18 cellular contexts compared by ENCODE assay signal in the genomic region with DNA sequence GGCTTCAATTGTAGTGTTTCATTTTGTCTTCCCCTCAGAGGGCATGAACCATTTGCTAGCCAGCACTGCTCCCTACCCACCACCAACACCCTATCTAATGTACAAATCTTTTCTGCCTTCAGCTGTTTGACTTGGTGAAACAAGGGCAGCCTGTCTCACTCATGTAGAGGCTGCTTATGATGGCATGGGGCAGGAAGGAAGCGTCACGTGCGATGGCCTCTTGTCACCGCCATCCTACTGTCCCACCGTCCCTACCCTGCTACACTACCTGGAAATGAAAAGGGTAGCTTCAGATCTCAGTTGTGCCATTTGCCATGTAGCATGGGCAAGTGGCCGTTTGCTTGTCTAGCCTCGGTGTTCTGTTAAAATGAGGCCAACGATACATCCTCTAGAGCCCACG. TPM values are rescaled to one million over a fixed set of nuclear protein-coding genes. Genes with fewer than 3 reads are reported as not detected.
DNase-seq lines count a peak whose midpoint lies in the region; ATAC-seq and TF ChIP-seq lines count a peak whose summit lies in the region.
"Had no signal": no experiment of that assay in that cellular context is flagged by ENCODE, and none has a peak within 500 bp of the region (broad histone marks: within the 10 kb centered on the region; RNA-seq: fewer than 3 reads in every experiment).

No MANE protein-coding gene starts in this region.

- H3K27ac Mint-ChIP-seq in Caco-2 (ENCODE audit: unreplicated experiment), result peak overlapping the region; percentile 3
- peak overlapping the region in 1 of 2 donors; percentile 91 for H3K27ac Mint-ChIP-seq in effector memory CD8-positive, alpha-beta T cell
- peak overlapping the region; percentile 87 for H3K27ac Mint-ChIP-seq in nephron progenitor cell
- H3K27ac Mint-ChIP-seq in activated naive CD4-positive, alpha-beta T cell treated with anti-CD3 and anti-CD28 coated beads for 36 hours, result no peak overlapping the region
- H3K27ac Mint-ChIP-seq: activated CD4-positive, alpha-beta T cell treated with anti-CD3 and anti-CD28 coated beads, Interleukin-2, amount 10 ng/mL, durations not matched to agents 24 days and 14 days; T-helper 1 cell treated with Interleukin-12 subunit alpha and Interleukin-12 subunit beta and Interleukin-4 antibody, amounts not matched to agents 30 μg/mL and 1 μg/mL, for 36 hours had no signal

- H3K4me1 Mint-ChIP-seq in Caco-2 (ENCODE audit: low read depth, unreplicated experiment) (peaks cover 1% of the 10 kb centered on the region), nephron progenitor cell (peaks cover 69% of the 10 kb centered on the region)
- peaks cover 17 to 20% of the 10 kb centered on the region in 2 donors for H3K4me1 Mint-ChIP-seq in effector memory CD8-positive, alpha-beta T cell (ENCODE audit: low read depth in 2 of 2)
- peaks cover 14% of the 10 kb centered on the region for H3K4me1 Mint-ChIP-seq in activated naive CD4-positive, alpha-beta T cell treated with anti-CD3 and anti-CD28 coated beads for 36 hours (ENCODE audit: low read depth)

- H3K27me3 Mint-ChIP-seq in Caco-2 (ENCODE audit: insufficient read depth, unreplicated experiment) (no peaks in the 10 kb centered on the region), nephron progenitor cell (ENCODE audit: low read depth, poor library complexity) (peaks cover 10% of the 10 kb centered on the region)
- no peaks in the 10 kb centered on the region for H3K27me3 Mint-ChIP-seq in effector memory CD8-positive, alpha-beta T cell
- no peaks in the 10 kb centered on the region for H3K27me3 Mint-ChIP-seq in activated naive CD4-positive, alpha-beta T cell treated with anti-CD3 and anti-CD28 coated beads for 36 hours (ENCODE audit: low read depth)
- H3K27me3 Mint-ChIP-seq: activated CD4-positive, alpha-beta T cell treated with anti-CD3 and anti-CD28 coated beads, Interleukin-2, amount 10 ng/mL, durations not matched to agents 24 days and 14 days; activated naive CD4-positive, alpha-beta T cell treated with anti-CD3 and anti-CD28 coated beads, Interleukin-2, amount 50 U/mL, for 24 hours had no signal

- H3K27me3 ChIP-seq in Caco-2 (replicated peaks; ENCODE audit: control insufficient read depth, insufficient read depth, low read length), result no peaks in the 10 kb centered on the region
- H3K27me3 ChIP-seq in Panc1 (ENCODE audit: control insufficient read depth, insufficient read depth, low read length), result no peaks in the 10 kb centered on the region
- no peaks in the 10 kb centered on the region for H3K27me3 ChIP-seq in upper lobe of left lung
- H3K27me3 ChIP-seq: ascending aorta had no signal

- H3K36me3 ChIP-seq in Caco-2 (ENCODE audit: control insufficient read depth, insufficient read depth, low read length) (peaks cover 5% of the 10 kb centered on the region), Panc1 (ENCODE audit: control insufficient read depth, insufficient read depth, low read length) (peaks cover 2% of the 10 kb centered on the region; the same call in 1 of the 2 replicates), upper lobe of left lung (peaks cover 4 to 26% (median 18%) of the 10 kb centered on the region in 4 donors)

- H3K27ac ChIP-seq in Panc1 (ENCODE audit: low read length) (no peak overlapping the region), upper lobe of left lung (peak overlapping the region in 1 of 4 donors; percentile 5)
- H3K27ac ChIP-seq: ascending aorta had no signal

- in situ Hi-C loops in Panc1 (cut with HindIII; ENCODE audit: low pct_unique_long_range_greater_than_20kb, low sequenced_read_pairs), result no loop called here

- H3K4me3 Mint-ChIP-seq in Caco-2 (ENCODE audit: unreplicated experiment) (no peak overlapping the region), nephron progenitor cell (no peak overlapping the region)
- H3K4me3 Mint-ChIP-seq in effector memory CD8-positive, alpha-beta T cell, result no peak overlapping the region
- no peak overlapping the region for H3K4me3 Mint-ChIP-seq in activated naive CD4-positive, alpha-beta T cell treated with anti-CD3 and anti-CD28 coated beads for 36 hours
- H3K4me3 Mint-ChIP-seq: activated CD4-positive, alpha-beta T cell treated with anti-CD3 and anti-CD28 coated beads, Interleukin-2, amount 10 ng/mL, durations not matched to agents 24 days and 14 days; activated naive CD4-positive, alpha-beta T cell treated with anti-CD3 and anti-CD28 coated beads, Interleukin-2, amount 50 U/mL, for 24 hours; T-helper 1 cell treated with Interleukin-12 subunit alpha and Interleukin-12 subunit beta and Interleukin-4 antibody, amounts not matched to agents 30 μg/mL and 1 μg/mL, for 36 hours had no signal

- H3K9me3 Mint-ChIP-seq in Caco-2 (ENCODE audit: unreplicated experiment) (no peaks in the 10 kb centered on the region), nephron progenitor cell (no peaks in the 10 kb centered on the region)
- no peaks in the 10 kb centered on the region for H3K9me3 Mint-ChIP-seq in effector memory CD8-positive, alpha-beta T cell
- no peaks in the 10 kb centered on the region for H3K9me3 Mint-ChIP-seq in activated naive CD4-positive, alpha-beta T cell treated with anti-CD3 and anti-CD28 coated beads for 36 hours
- H3K9me3 Mint-ChIP-seq: activated CD4-positive, alpha-beta T cell treated with anti-CD3 and anti-CD28 coated beads, Interleukin-2, amount 10 ng/mL, durations not matched to agents 24 days and 14 days; activated naive CD4-positive, alpha-beta T cell treated with anti-CD3 and anti-CD28 coated beads, Interleukin-2, amount 50 U/mL, for 24 hours; T-helper 1 cell treated with Interleukin-12 subunit alpha and Interleukin-12 subunit beta and Interleukin-4 antibody, amounts not matched to agents 30 μg/mL and 1 μg/mL, for 36 hours had no signal

- POLR2A ChIA-PET in Caco-2 (lab: Charles Lee) (interaction anchor here (1.0 to 1.4 kb wide), 3 partner anchors 80 to 137 kb away, joined by 3 to 7 read pairs (median 4); a partner anchor contains a TSS), Panc1 (lab: Charles Lee) (no interaction called here)

- intact Hi-C loops in Caco-2 (cut with micrococcal nuclease; ENCODE audit: unreplicated experiment) (loop anchor here (2.0 kb wide), 2 partner anchors 100 to 130 kb away; a partner anchor contains a TSS), Panc1 (cut with micrococcal nuclease; ENCODE audit: unreplicated experiment) (no loop called here)
- intact Hi-C loops in activated naive CD4-positive, alpha-beta T cell treated with anti-CD3 and anti-CD28 coated beads for 36 hours (cut with micrococcal nuclease), result no loop called here

- WGBS in upper lobe of left lung, 2 donors, result 55 to 69% methylated on average over 9 of the region's 9 CpGs

- H3K36me3 Mint-ChIP-seq in Caco-2 (ENCODE audit: insufficient read depth, unreplicated experiment) (peaks cover 74% of the 10 kb centered on the region), nephron progenitor cell (ENCODE audit: low read depth) (peaks cover 23% of the 10 kb centered on the region)
- no peaks in the 10 kb centered on the region for H3K36me3 Mint-ChIP-seq in effector memory CD8-positive, alpha-beta T cell (ENCODE audit: insufficient read depth)
- peaks cover 5% of the 10 kb centered on the region for H3K36me3 Mint-ChIP-seq in activated naive CD4-positive, alpha-beta T cell treated with anti-CD3 and anti-CD28 coated beads for 36 hours (ENCODE audit: low read depth)

- CTCF ChIA-PET in Caco-2 (lab: Charles Lee) (interaction anchor here (0.6 to 3.5 kb wide), 22 partner anchors 9 to 672 kb away, joined by 3 to 97 read pairs (median 6); a partner anchor contains a TSS), Panc1 (lab: Charles Lee) (interaction anchor here (1.0 to 1.9 kb wide), 4 partner anchors 11 to 155 kb away, joined by 3 to 30 read pairs (median 6); no protein-coding TSS in a partner anchor)
- CTCF ChIA-PET in activated naive CD4-positive, alpha-beta T cell treated with anti-CD3 and anti-CD28 coated beads for 36 hours (lab: Charles Lee), result interaction anchor here (0.8 to 8.3 kb wide), 26 partner anchors 8 to 217 kb away, joined by 3 to 255 read pairs (median 6); a partner anchor contains a TSS

- H3K9me3 ChIP-seq in Caco-2 (no peaks in the 10 kb centered on the region), Panc1 (ENCODE audit: control insufficient read depth, insufficient read depth, low read depth, low read length) (no peaks in the 10 kb centered on the region), upper lobe of left lung (no peaks in the 10 kb centered on the region)
- H3K9me3 ChIP-seq: ascending aorta had no signal

- no peak for TF ChIP-seq EP300 in upper lobe of left lung (IDR thresholded peaks at IDR 0.05)

- TF ChIP-seq CTCF in Caco-2 (IDR thresholded peaks at IDR 0.05; ENCODE audit: insufficient read depth in 1 of 2, low read depth in 1 of 2, low read length in 1 of 2, severe bottlenecking in 1 of 2, unreplicated experiment in 1 of 2) (no peak), Panc1 (IDR thresholded peaks at IDR 0.05) (no peak), nephron progenitor cell (IDR thresholded peaks at IDR 0.05) (no peak), upper lobe of left lung (IDR thresholded peaks at IDR 0.05) (no peak)

- no peak for TF ChIP-seq POLR2A in upper lobe of left lung (IDR thresholded peaks at IDR 0.05)

- H3K4me1 ChIP-seq in Caco-2 (0 out of 2 replicates have a peak, but pooled peaks cover under 1% of the 10 kb centered on the region), Panc1 (ENCODE audit: control insufficient read depth, insufficient read depth, low read length) (no peaks in the 10 kb centered on the region), upper lobe of left lung (peaks cover 15 to 20% (median 17%) of the 10 kb centered on the region in 4 donors)

- BruUV-seq in Caco-2 (replicated peaks; lab: Mats Ljungman, UMichigan) (no TSS peak), Panc1 (replicated peaks; lab: Mats Ljungman, UMichigan) (no TSS peak)

- ATAC-seq in Panc1, result peak; percentile 32; the same call in 1 of the 2 replicates
- peak; percentile 25 for ATAC-seq in effector memory CD8-positive, alpha-beta T cell (replicated peaks)
- ATAC-seq in upper lobe of left lung (ENCODE audit: low FRiP score in 2 of 2), result no peak
- ATAC-seq: left cardiac atrium had no signal

- H3K4me3 ChIP-seq in Caco-2 (ENCODE audit: low read depth, low read length) (no peak overlapping the region), Panc1 (ENCODE audit: low read depth in 2 of 2, low read length in 2 of 2) (no peak overlapping the region), upper lobe of left lung (no peak overlapping the region)
- H3K4me3 ChIP-seq: ascending aorta had no signal

- no peak for DNase-seq in Caco-2
- no peak for DNase-seq in Panc1 (ENCODE audit: low read depth, low spot score)
- no peak for DNase-seq in effector memory CD8-positive, alpha-beta T cell
- no peak for DNase-seq in nephron progenitor cell
- DNase-seq in activated CD4-positive, alpha-beta T cell treated with anti-CD3 and anti-CD28 coated beads for 48 hours, result no peak
- no peak for DNase-seq in upper lobe of left lung
- no peak for DNase-seq in activated naive CD4-positive, alpha-beta T cell treated with anti-CD3 and anti-CD28 coated beads for 36 hours
- no peak for DNase-seq in NCI-H1436 treated with DMSO at 0.1 percent for 48 hours (lab: John Stamatoyannopoulos, UW)

RNA-seq across cellular contexts. Expression of a gene that starts 29.9 kb away (rescaled TPM):
- total RNA-seq in Caco-2 (2022), result 0.51 TPM in 1 of 2 replicates, not detected in the other
- total RNA-seq in Panc1 (2021; ENCODE audit: unreplicated experiment), result not detected
- polyA plus RNA-seq in Panc1 (2012; ENCODE audit: insufficient read length), result not detected
- total RNA-seq in upper lobe of left lung, result not detected
- total RNA-seq in activated naive CD4-positive, alpha-beta T cell treated with anti-CD3 and anti-CD28 coated beads for 36 hours, result not detected
- total RNA-seq: ascending aorta, Daoy, dermis microvascular lymphatic vessel endothelial cell, left cardiac atrium, Right ventricle myocardium superior, urinary bladder had no signal
- polyA plus RNA-seq: BJ, urinary bladder had no signal

Comparison
In these comparisons a context has a peak if more than half of its experiments do, and no peak if none do; other contexts are left out.
1. ATAC-seq: peak in Panc1 (single experiment) and effector memory CD8-positive, alpha-beta T cell (single experiment); none in upper lobe of left lung (0 of 2).